ENCODE assay signal across 15 cellular contexts in genomic region chr3:147412491-147412916, GRCh38. TPM values are rescaled to one million over a fixed set of nuclear protein-coding genes. Genes with fewer than 3 reads are reported as not detected.
DNase-seq lines count a peak whose midpoint lies in the region; ATAC-seq and TF ChIP-seq lines count a peak whose summit lies in the region.
"Had no signal": no experiment of that assay in that cellular context is flagged by ENCODE, and none has a peak within 500 bp of the region (broad histone marks: within the 10 kb centered on the region; RNA-seq: fewer than 3 reads in every experiment).

No MANE protein-coding gene starts in this region.

- TF ChIP-seq CTCF in activated B cell treated with CpG ODN at 0.5 μM for 24 hours (IDR thresholded peaks at IDR 0.05), result no peak

- H3K27me3 ChIP-seq in iPS-18a (ENCODE audit: control insufficient read depth, insufficient read depth, low read length), result peaks cover 100% of the 10 kb centered on the region
- H3K27me3 ChIP-seq in trophoblast cell (ENCODE audit: insufficient read depth, low read length), result peaks cover 69% of the 10 kb centered on the region

- WGBS in trophoblast cell (ENCODE audit: extremely low coverage, insufficient coverage, insufficient read length), result no CpG with 5 or more reads among the region's 27 CpGs

- H3K9me3 ChIP-seq in iPS-18a (ENCODE audit: control insufficient read depth, low read depth, low read length) (no peaks in the 10 kb centered on the region), trophoblast cell (ENCODE audit: insufficient read depth, low read depth, low read length) (peaks cover 13% of the 10 kb centered on the region)

- H4K12ac ChIP-seq in trophoblast cell (ENCODE audit: low read depth, low read length), result no peak overlapping the region

- H3K9me3 Mint-ChIP-seq in activated T-cell treated with anti-CD3 and anti-CD28 coated beads, Interleukin-2, amount 50 U/mL, for 72 hours, result peaks cover 4 to 6% of the 10 kb centered on the region in 2 donors
- H3K9me3 Mint-ChIP-seq in activated B cell treated with CpG ODN at 0.5 μM for 24 hours, result peaks cover 2% of the 10 kb centered on the region
- peaks cover 11% of the 10 kb centered on the region for H3K9me3 Mint-ChIP-seq in stimulated activated effector memory CD8-positive, alpha-beta T cell treated with anti-CD3 and anti-CD28 coated beads, Interleukin-12 subunit alpha, Interleukin-12 subunit beta, amount 100 ng/mL, for 72 hours

- no peak overlapping the region for H3K4me2 ChIP-seq in trophoblast cell (ENCODE audit: low read length)

- H3K79me1 ChIP-seq in trophoblast cell (ENCODE audit: low read length), result no peaks in the 10 kb centered on the region

- no peaks in the 10 kb centered on the region for H3K79me2 ChIP-seq in trophoblast cell (ENCODE audit: control insufficient read depth, insufficient read depth, low read length, poor library complexity)

- no peak overlapping the region for H3K14ac ChIP-seq in trophoblast cell (ENCODE audit: low read length)

- POLR2A ChIA-PET in activated B cell treated with CpG ODN at 0.5 μM for 24 hours (lab: Charles Lee), result no interaction called here

- H2BK5ac ChIP-seq in trophoblast cell (ENCODE audit: low read depth, low read length, poor library complexity), result no peak overlapping the region

- H2AK5ac ChIP-seq in trophoblast cell (ENCODE audit: low read length), result no peak overlapping the region

- H2AFZ ChIP-seq in trophoblast cell (ENCODE audit: insufficient read depth, low read length, poor library complexity), result no peak overlapping the region

- H3K4me3 Mint-ChIP-seq in activated T-cell treated with anti-CD3 and anti-CD28 coated beads, Interleukin-2, amount 50 U/mL, for 72 hours, result peak overlapping the region; percentile 40 to 70
- H3K4me3 Mint-ChIP-seq in activated B cell treated with CpG ODN at 0.5 μM for 24 hours, result peak overlapping the region; percentile 24
- H3K4me3 Mint-ChIP-seq in stimulated activated effector memory CD8-positive, alpha-beta T cell treated with anti-CD3 and anti-CD28 coated beads, Interleukin-12 subunit alpha, Interleukin-12 subunit beta, amount 100 ng/mL, for 72 hours, result peak overlapping the region; percentile 63

- H3K18ac ChIP-seq in trophoblast cell (ENCODE audit: low read length), result no peak overlapping the region

- H3K27ac ChIP-seq in iPS-18a (ENCODE audit: low read length) (no peak overlapping the region), trophoblast cell (ENCODE audit: low read depth, low read length) (no peak overlapping the region)
- H3K27ac ChIP-seq: RWPE1 had no signal

- H3K4me1 ChIP-seq in iPS-18a (ENCODE audit: control insufficient read depth, low read depth, low read length) (peaks cover 41% of the 10 kb centered on the region), trophoblast cell (ENCODE audit: control insufficient read depth in 1 of 2, insufficient read depth in 2 of 2, low read length in 2 of 2) (peaks cover 2 to 12% of the 10 kb centered on the region in 2 experiments)

- H3K4me1 Mint-ChIP-seq in activated T-cell treated with anti-CD3 and anti-CD28 coated beads, Interleukin-2, amount 50 U/mL, for 72 hours (ENCODE audit: low read depth), result peaks cover 30% of the 10 kb centered on the region
- H3K4me1 Mint-ChIP-seq in activated B cell treated with CpG ODN at 0.5 μM for 24 hours, result peaks cover 31% of the 10 kb centered on the region
- H3K4me1 Mint-ChIP-seq in stimulated activated effector memory CD8-positive, alpha-beta T cell treated with anti-CD3 and anti-CD28 coated beads, Interleukin-12 subunit alpha, Interleukin-12 subunit beta, amount 100 ng/mL, for 72 hours, result peaks cover 40% of the 10 kb centered on the region

- peaks cover 74% of the 10 kb centered on the region for H3K27me3 Mint-ChIP-seq in activated T-cell treated with anti-CD3 and anti-CD28 coated beads, Interleukin-2, amount 50 U/mL, for 72 hours (ENCODE audit: low read depth)
- H3K27me3 Mint-ChIP-seq in activated B cell treated with CpG ODN at 0.5 μM for 24 hours, result peaks cover 60% of the 10 kb centered on the region

- no peak overlapping the region for H4K91ac ChIP-seq in trophoblast cell (ENCODE audit: low read depth, low read length)

- H3K36me3 ChIP-seq in iPS-18a (ENCODE audit: control insufficient read depth, low read depth, low read length) (no peaks in the 10 kb centered on the region), trophoblast cell (ENCODE audit: control insufficient read depth in 1 of 2, insufficient read depth in 2 of 2, low read length in 2 of 2) (no peaks in the 10 kb centered on the region)

- H2BK12ac ChIP-seq in trophoblast cell (ENCODE audit: low read length), result no peak overlapping the region

- H3K27ac Mint-ChIP-seq in activated T-cell treated with anti-CD3 and anti-CD28 coated beads, Interleukin-2, amount 50 U/mL, for 72 hours, result peak overlapping the region; percentile 54
- no peak overlapping the region for H3K27ac Mint-ChIP-seq in activated B cell treated with CpG ODN at 0.5 μM for 24 hours
- no peak overlapping the region for H3K27ac Mint-ChIP-seq in stimulated activated effector memory CD8-positive, alpha-beta T cell treated with anti-CD3 and anti-CD28 coated beads, Interleukin-12 subunit alpha, Interleukin-12 subunit beta, amount 100 ng/mL, for 72 hours

- no peak overlapping the region for H3K9ac ChIP-seq in iPS-18a (ENCODE audit: low read length)
- H3K9ac ChIP-seq in trophoblast cell (ENCODE audit: low read length), result no peak overlapping the region

- no peak overlapping the region for H4K8ac ChIP-seq in trophoblast cell (ENCODE audit: low read depth, low read length)

- intact Hi-C loops in activated B cell treated with CpG ODN at 0.5 μM for 24 hours (cut with micrococcal nuclease), result no loop called here
- intact Hi-C loops in left cardiac atrium (cut with DNase I), result no loop called here

- no peak overlapping the region for H3K23ac ChIP-seq in trophoblast cell (ENCODE audit: low read length)

- H3K4ac ChIP-seq in trophoblast cell (ENCODE audit: low read depth, low read length), result no peak overlapping the region

- DNase-seq in activated T-cell treated with anti-CD3 and anti-CD28 coated beads, Interleukin-2, amount 50 U/mL, for 72 hours, result no peak
- no peak for DNase-seq in activated T-cell treated with anti-CD3 and anti-CD28 coated beads, Interleukin-2, amount 50 U/mL, for 1 hour
- DNase-seq in activated B cell treated with CpG ODN at 0.5 μM for 24 hours (no peak), DMS 273 (lab: John Stamatoyannopoulos, UW; ENCODE audit: unreplicated experiment) (no peak), trophoblast cell (no peak), left cardiac atrium (no peak)
- peak in 1 of 2 donors; percentile 44 for DNase-seq in stimulated activated effector memory CD8-positive, alpha-beta T cell treated with anti-CD3 and anti-CD28 coated beads, Interleukin-12 subunit alpha, Interleukin-12 subunit beta, amount 100 ng/mL, for 72 hours (ENCODE audit: low spot score in 2 of 2)
- DNase-seq: NCI-H146, NCI-H69, T1000 had no signal

- no peak for ATAC-seq in activated T-cell treated with anti-CD3 and anti-CD28 coated beads, Interleukin-2, amount 50 U/mL, for 72 hours (replicated peaks in 1 of 2)
- ATAC-seq in activated B cell treated with CpG ODN at 0.5 μM for 24 hours (ENCODE audit: low read depth), result no peak
- ATAC-seq in stimulated activated effector memory CD8-positive, alpha-beta T cell treated with anti-CD3 and anti-CD28 coated beads, Interleukin-12 subunit alpha, Interleukin-12 subunit beta, amount 100 ng/mL, for 72 hours, result no peak
- no peak for ATAC-seq in left cardiac atrium

- CTCF ChIA-PET in activated B cell treated with CpG ODN at 0.5 μM for 24 hours (lab: Charles Lee), result no interaction called here

- H3K4me3 ChIP-seq in iPS-18a (ENCODE audit: low read length) (peak overlapping the region; percentile 52), trophoblast cell (ENCODE audit: low read depth, low read length) (no peak overlapping the region)

- H3K36me3 Mint-ChIP-seq in activated T-cell treated with anti-CD3 and anti-CD28 coated beads, Interleukin-2, amount 50 U/mL, for 72 hours (ENCODE audit: insufficient read depth in 2 of 2), result peaks cover 16 to 23% of the 10 kb centered on the region in 2 donors
- H3K36me3 Mint-ChIP-seq in activated B cell treated with CpG ODN at 0.5 μM for 24 hours (ENCODE audit: low read depth), result no peaks in the 10 kb centered on the region
- H3K36me3 Mint-ChIP-seq in stimulated activated effector memory CD8-positive, alpha-beta T cell treated with anti-CD3 and anti-CD28 coated beads, Interleukin-12 subunit alpha, Interleukin-12 subunit beta, amount 100 ng/mL, for 72 hours, result peaks cover 30% of the 10 kb centered on the region

- H2BK120ac ChIP-seq in trophoblast cell (ENCODE audit: insufficient read depth, low read length, poor library complexity), result no peak overlapping the region

RNA-seq across cellular contexts. Expression of gene ZIC1, which starts 3.3 kb away (rescaled TPM):
- total RNA-seq in activated T-cell treated with anti-CD3 and anti-CD28 coated beads, Interleukin-2, amount 50 U/mL, for 72 hours, result not detected
- total RNA-seq in activated B cell treated with CpG ODN at 0.5 μM for 24 hours, result not detected in 2 replicates
- polyA plus RNA-seq in trophoblast cell (2013), result 0.63 and 0.83 TPM in 2 replicates
- not detected for total RNA-seq in left cardiac atrium
- total RNA-seq: bronchial epithelial cell, fibroblast of lung had no signal
- polyA plus RNA-seq: AG04450 had no signal

RNA-seq across cellular contexts. Expression of gene ZIC4, which starts 6.2 kb away (rescaled TPM):
- total RNA-seq in activated T-cell treated with anti-CD3 and anti-CD28 coated beads, Interleukin-2, amount 50 U/mL, for 72 hours, result not detected
- total RNA-seq in activated B cell treated with CpG ODN at 0.5 μM for 24 hours, result not detected in 2 replicates
- polyA plus RNA-seq in trophoblast cell (2013), result 0.03 and 0.04 TPM in 2 replicates
- total RNA-seq in left cardiac atrium, result not detected
- total RNA-seq: bronchial epithelial cell, fibroblast of lung had no signal
- polyA plus RNA-seq: AG04450, fibroblast of lung had no signal
